Comparison of ENCODE assay signal across 8 cellular contexts in genomic region chr15:52528465-52529288, GRCh38. TPM values are rescaled to one million over a fixed set of nuclear protein-coding genes. Genes with fewer than 3 reads are reported as not detected.
DNase-seq lines count a peak whose midpoint lies in the region; TF ChIP-seq lines count a peak whose summit lies in the region.

TSS of gene MYO5A (minus strand) at chr15:52528880. CDS start at chr15:52528806, 74 bp downstream.

- H3K27ac Mint-ChIP-seq in T-helper 1 cell treated with Interleukin-12 subunit alpha and Interleukin-12 subunit beta and Interleukin-4 antibody, amounts not matched to agents 30 μg/mL and 1 μg/mL, for 36 hours: peak within 1 kb of the TSS; percentile 79

- intact Hi-C loops in vagina (cut with DNase I): no loop called here

- TF ChIP-seq CTCF in LNCaP clone FGC (IDR thresholded peaks at IDR 0.05; ENCODE audit: control insufficient read depth, extremely low read depth, insufficient read depth) (peak; percentile 44), right atrium auricular region (IDR thresholded peaks at IDR 0.05) (peak in 1 of 2 donors; percentile 45), vagina (IDR thresholded peaks at IDR 0.05) (no peak)

- peak within 1 kb of the TSS; percentile 59 for H3K4me3 ChIP-seq in LNCaP clone FGC (ENCODE audit: low read depth, low read length)
- H3K4me3 ChIP-seq in right atrium auricular region: peak within 1 kb of the TSS; percentile 63 to 89
- H3K4me3 ChIP-seq in rectal smooth muscle tissue (ENCODE audit: low read length): peak within 1 kb of the TSS; percentile 60
- peak within 1 kb of the TSS; percentile 78 to 83 for H3K4me3 ChIP-seq in vagina

- H3K36me3 ChIP-seq in right atrium auricular region (no peaks in the 10 kb centered on the region), rectal smooth muscle tissue (ENCODE audit: control insufficient read depth, insufficient read depth, low read length) (no peaks in the 10 kb centered on the region), vagina (no peaks in the 10 kb centered on the region)

- no peaks in the 10 kb centered on the region for H3K9me3 Mint-ChIP-seq in T-helper 1 cell treated with Interleukin-12 subunit alpha and Interleukin-12 subunit beta and Interleukin-4 antibody, amounts not matched to agents 30 μg/mL and 1 μg/mL, for 36 hours

- peak within 1 kb of the TSS; percentile 16 for H3K9ac ChIP-seq in rectal smooth muscle tissue (ENCODE audit: low read length)

- peaks cover 21% of the 10 kb centered on the region for H3K4me1 Mint-ChIP-seq in T-helper 1 cell treated with Interleukin-12 subunit alpha and Interleukin-12 subunit beta and Interleukin-4 antibody, amounts not matched to agents 30 μg/mL and 1 μg/mL, for 36 hours (ENCODE audit: low read depth)

- no peaks in the 10 kb centered on the region for H3K27me3 ChIP-seq in right atrium auricular region
- H3K27me3 ChIP-seq in rectal smooth muscle tissue (ENCODE audit: control insufficient read depth, insufficient read depth, low read length): no peaks in the 10 kb centered on the region
- H3K27me3 ChIP-seq in vagina: no peaks in the 10 kb centered on the region

- H3K27me3 Mint-ChIP-seq in T-helper 1 cell treated with Interleukin-12 subunit alpha and Interleukin-12 subunit beta and Interleukin-4 antibody, amounts not matched to agents 30 μg/mL and 1 μg/mL, for 36 hours (ENCODE audit: low read depth): peaks cover 13% of the 10 kb centered on the region

- peak within 1 kb of the TSS; percentile 92 for H3K4me3 Mint-ChIP-seq in T-helper 1 cell treated with Interleukin-12 subunit alpha and Interleukin-12 subunit beta and Interleukin-4 antibody, amounts not matched to agents 30 μg/mL and 1 μg/mL, for 36 hours

- H3K9me3 ChIP-seq in right atrium auricular region (no peaks in the 10 kb centered on the region), vagina (no peaks in the 10 kb centered on the region)

- H3K4me1 ChIP-seq in right atrium auricular region (peaks cover 0 to 17% of the 10 kb centered on the region in 2 donors), rectal smooth muscle tissue (ENCODE audit: control insufficient read depth, insufficient read depth, low read length) (peaks cover 3% of the 10 kb centered on the region), vagina (peaks cover 13% of the 10 kb centered on the region)

- TF ChIP-seq POLR2A in GM10847 (IDR thresholded peaks at IDR 0.05; ENCODE audit: extremely low read depth, insufficient read length) (peak; percentile 54), vagina (IDR thresholded peaks at IDR 0.05) (peak in 1 of 2 donors; percentile 19)

- H3K27ac ChIP-seq in right atrium auricular region (peak within 1 kb of the TSS; percentile 87 to 88), rectal smooth muscle tissue (ENCODE audit: low read depth, low read length) (peak within 1 kb of the TSS; percentile 57), vagina (peak within 1 kb of the TSS; percentile 91)

- H3K36me3 Mint-ChIP-seq in T-helper 1 cell treated with Interleukin-12 subunit alpha and Interleukin-12 subunit beta and Interleukin-4 antibody, amounts not matched to agents 30 μg/mL and 1 μg/mL, for 36 hours (ENCODE audit: low read depth): no peaks in the 10 kb centered on the region

- DNase-seq in H4 (ENCODE audit: low spot score) (peak; percentile 37), LNCaP clone FGC (ENCODE audit: low read depth) (peak; percentile 27), amniotic stem cell (lab: John Stamatoyannopoulos, UW) (peak; percentile 40), right atrium auricular region (ENCODE audit: low spot score) (peak; percentile 64), vagina (ENCODE audit: extremely low spot score in 2 of 2) (no peak)

RNA-seq across cellular contexts. Expression of gene MYO5A, which starts in this region (rescaled TPM):
- total RNA-seq in H4 (2014; rRNA removed; shearing (Covaris generic)): 15.2 and 21.4 TPM in 2 replicates
- total RNA-seq in right atrium auricular region (10 to 100 TPM; 12.3 to 21.5 TPM), vagina (31.2 TPM)

Comparison
In these comparisons a context has a peak if more than half of its experiments do, and no peak if none do; other contexts are left out.
1. DNase-seq: peak in H4 (single experiment), LNCaP clone FGC (single experiment), amniotic stem cell (single experiment) and right atrium auricular region (single experiment); none in vagina (0 of 2).
2. Peak in every context shown above with its lines, with median percentiles within 50 percentile points of each other: H3K4me3 ChIP-seq and H3K27ac ChIP-seq.